Comparison of ENCODE assay signal across 1 cellular context in genomic region chr2:103809390-103809789, GRCh38.
TF ChIP-seq lines count a peak whose summit lies in the region.

No MANE protein-coding gene starts in this region.

TF ChIP-seq in HepG2, 621 proteins besides CTCF, POLR2A, EP300 and RAD21:
- TF ChIP-seq NFAT5 (CRISPR knock-in tag; IDR thresholded peaks at IDR 0.05) (no peak), CHD2 (IDR thresholded peaks at IDR 0.05; ENCODE audit: low read depth, low read length) (peak; percentile 74; the same call in 1 of the 2 replicates)
